In the genomic region with DNA sequence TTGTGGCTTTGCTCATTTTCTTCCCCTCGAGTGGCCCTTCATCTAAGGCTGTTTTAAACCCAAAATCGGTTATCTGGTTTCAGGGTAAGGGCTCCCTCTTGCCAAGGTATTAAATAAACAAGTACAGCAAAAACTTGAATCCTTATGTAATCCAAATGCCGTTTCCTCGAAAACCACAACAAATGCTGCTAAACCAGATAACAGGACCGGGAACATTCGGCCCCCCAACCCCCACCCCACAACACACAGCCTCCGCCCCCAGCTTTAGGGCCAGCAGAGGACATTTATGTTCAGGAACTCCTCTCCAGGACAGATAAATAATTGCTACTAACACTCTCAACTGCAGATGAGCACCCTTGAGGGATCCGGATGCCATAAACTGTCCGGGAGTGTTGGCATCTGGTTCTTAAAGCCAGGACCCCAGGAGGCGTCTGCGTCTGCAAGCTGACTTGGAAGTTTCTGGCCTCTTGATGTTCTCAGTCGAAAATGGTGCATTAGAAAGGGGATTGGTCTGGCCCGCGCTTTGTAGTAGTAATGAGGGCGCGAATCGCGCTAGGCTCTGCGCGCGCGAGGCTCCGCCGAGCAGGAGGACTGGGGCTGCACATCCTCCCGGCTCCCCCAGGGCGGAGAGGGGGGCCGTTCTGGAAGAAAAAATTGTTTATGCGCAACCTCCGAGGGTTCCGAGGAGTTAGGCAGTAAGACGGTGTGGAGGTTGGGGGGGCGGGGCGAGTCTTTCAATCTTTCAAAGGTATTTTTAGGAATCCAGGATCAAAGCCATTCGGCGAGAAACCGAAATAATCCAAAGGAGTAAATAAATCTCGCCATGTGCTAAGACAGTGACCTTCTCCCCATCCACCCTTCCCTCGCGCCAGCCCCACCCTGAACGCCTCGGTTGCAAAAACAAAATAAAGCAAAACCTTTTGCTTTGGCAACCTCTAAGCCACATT, we compare ENCODE assay signal across 1 cellular context.
TF ChIP-seq lines count a peak whose summit lies in the region.

No MANE protein-coding gene starts in this region.

TF ChIP-seq in IMR-90, 13 proteins besides CTCF, POLR2A, EP300 and RAD21:
- no peak for TF ChIP-seq RCOR1 (IDR thresholded peaks at IDR 0.05; ENCODE audit: insufficient replicate concordance, low read length)
- TF ChIP-seq CEBPB (IDR thresholded peaks at IDR 0.05; ENCODE audit: low read depth, low read length), result no peak
- no peak for TF ChIP-seq MAZ (IDR thresholded peaks at IDR 0.05; ENCODE audit: borderline replicate concordance, low read depth, low read length)
- TF ChIP-seq RFX5 (IDR thresholded peaks at IDR 0.05; ENCODE audit: low read depth, low read length), result no peak
- TF ChIP-seq USF2 (IDR thresholded peaks at IDR 0.05; ENCODE audit: low read depth, low read length), result no peak
- TF ChIP-seq SMC3 (IDR thresholded peaks at IDR 0.05; ENCODE audit: low read depth, low read length), result no peak
- TF ChIP-seq BHLHE40 (IDR thresholded peaks at IDR 0.05; ENCODE audit: low read depth, low read length), result no peak
- no peak for TF ChIP-seq ELK1 (IDR thresholded peaks at IDR 0.05; ENCODE audit: borderline replicate concordance, low read depth, low read length)
- no peak for TF ChIP-seq CHD1 (IDR thresholded peaks at IDR 0.05; ENCODE audit: low read depth, low read length)
- no peak for TF ChIP-seq FOS (IDR thresholded peaks at IDR 0.05; ENCODE audit: low read depth, low read length)
